7 cellular contexts compared by ENCODE assay signal in genomic region chr12:121990692-121991603, GRCh38. TPM values are rescaled to one million over a fixed set of nuclear protein-coding genes. Genes with fewer than 3 reads are reported as not detected.
DNase-seq lines count a peak whose midpoint lies in the region; ATAC-seq and TF ChIP-seq lines count a peak whose summit lies in the region.

No MANE protein-coding gene starts in this region.

- DNase-seq in LHCN-M2 (ENCODE audit: low read depth) (peak; percentile 67), naive B cell (no peak), NCI-H2029 (lab: John Stamatoyannopoulos, UW) (no peak), SW480 (ENCODE audit: low spot score) (no peak), esophagus muscularis mucosa (ENCODE audit: extremely low spot score) (no peak)

- no peaks in the 10 kb centered on the region for H3K36me3 ChIP-seq in esophagus muscularis mucosa

- TF ChIP-seq EP300 in esophagus muscularis mucosa (IDR thresholded peaks at IDR 0.05) = no peak

- H3K4me3 Mint-ChIP-seq in naive B cell = peak overlapping the region in 3 of 8 donors; percentile 2 to 49 (median 16)

- no peak for TF ChIP-seq CTCF in esophagus muscularis mucosa (IDR thresholded peaks at IDR 0.05)

- ATAC-seq in GM18517 (IDR thresholded peaks at IDR 0.05; ENCODE audit: unreplicated experiment) = peak; percentile 74
- peak; percentile 67 for ATAC-seq in GM21529 (IDR thresholded peaks at IDR 0.05; ENCODE audit: unreplicated experiment)
- no peak for ATAC-seq in naive B cell (ENCODE audit: low read depth in 2 of 2)

- H3K27ac Mint-ChIP-seq in naive B cell = peak overlapping the region in 4 of 6 donors; percentile 65 to 90 (median 84)

- no peaks in the 10 kb centered on the region for H3K27me3 Mint-ChIP-seq in naive B cell

- H3K4me1 ChIP-seq in esophagus muscularis mucosa = no peaks in the 10 kb centered on the region

- WGBS in esophagus muscularis mucosa = 70% methylated on average over 8 of the region's 10 CpGs

- no peak for TF ChIP-seq POLR2A in esophagus muscularis mucosa (IDR thresholded peaks at IDR 0.05; ENCODE audit: low read depth)

- intact Hi-C loops in esophagus muscularis mucosa (cut with DNase I) = no loop called here

- H3K4me3 ChIP-seq in esophagus muscularis mucosa = no peak overlapping the region

- H3K4me1 Mint-ChIP-seq in naive B cell = peaks cover 20 to 35% (median 33%) of the 10 kb centered on the region in 3 donors

- no peaks in the 10 kb centered on the region for H3K9me3 ChIP-seq in esophagus muscularis mucosa

- H3K27me3 ChIP-seq in esophagus muscularis mucosa = no peaks in the 10 kb centered on the region

- no peak overlapping the region for H3K27ac ChIP-seq in esophagus muscularis mucosa (replicated peaks in 1 of 4)

- H3K9me3 Mint-ChIP-seq in naive B cell = no peaks in the 10 kb centered on the region

- H3K36me3 Mint-ChIP-seq in naive B cell = no peaks in the 10 kb centered on the region

RNA-seq across cellular contexts. Expression of gene BCL7A, which starts 30.7 kb away (rescaled TPM):
- total RNA-seq in LHCN-M2 (2014; rRNA removed) = 3.1 and 5.7 TPM in 2 replicates
- 3.6 TPM for polyA plus RNA-seq in LHCN-M2 (2012)
- 100 to 1,000 TPM in 3 of 6 donors, 10 to 100 TPM in 3; 65.2 to 135 (median 87.0) TPM for polyA plus RNA-seq in naive B cell (ENCODE audit: low read depth in 6 of 6)
- total RNA-seq in esophagus muscularis mucosa = 10 to 100 TPM in 1 of 4 donors, 1 to 10 TPM in 3; 2.9 to 10.1 (median 6.3) TPM

Comparison
In these comparisons a context has a peak if more than half of its experiments do, and no peak if none do; other contexts are left out.
1. ATAC-seq: peak in GM18517 (single experiment) and GM21529 (single experiment); none in naive B cell (0 of 2).